Comparison of ENCODE assay signal across 19 cellular contexts in genomic region chr1:161298116-161298515, GRCh38. TPM values are rescaled to one million over a fixed set of nuclear protein-coding genes. Genes with fewer than 3 reads are reported as not detected.
A peak's percentile ranks its signal among the peaks of the same experiment; 100 is the strongest.
DNase-seq lines count a peak whose midpoint lies in the region; ATAC-seq and TF ChIP-seq lines count a peak whose summit lies in the region.
"Had no signal": no experiment of that assay in that cellular context is flagged by ENCODE, and none has a peak within 500 bp of the region (broad histone marks: within the 10 kb centered on the region; RNA-seq: fewer than 3 reads in every experiment).

No MANE protein-coding gene starts in this region.

- H3K36me3 ChIP-seq in OCI-LY7 (ENCODE audit: insufficient read depth, low read length) (no peaks in the 10 kb centered on the region), testis (ENCODE audit: low read depth, missing control alignments) (no peaks in the 10 kb centered on the region)
- H3K36me3 ChIP-seq: SJSA1 had no signal

- H3K4me3 ChIP-seq in OCI-LY7 (ENCODE audit: low read depth, low read length, poor library complexity, severe bottlenecking) (no peak overlapping the region), testis (no peak overlapping the region)
- H3K4me3 ChIP-seq: GM23248, hepatocyte, SJSA1, skin epidermis had no signal

- no peaks in the 10 kb centered on the region for H3K9me3 ChIP-seq in OCI-LY7 (ENCODE audit: low read length)
- no peaks in the 10 kb centered on the region for H3K9me3 ChIP-seq in testis

- H3K27ac ChIP-seq in OCI-LY7 (ENCODE audit: low read depth, low read length, poor library complexity, severe bottlenecking) = no peak overlapping the region
- H3K27ac ChIP-seq in testis = no peak overlapping the region
- H3K27ac ChIP-seq: GM23248, hepatocyte, SJSA1, skin epidermis had no signal

- H3K4me1 Mint-ChIP-seq in stimulated activated memory B cell treated with anti-CD40 and anti-IgM and Interleukin-4, amounts not matched to agents 10 μg/mL and 1 μg/mL and 100 μg/mL, for 72 hours = peaks cover 19% of the 10 kb centered on the region

- H3K4me3 Mint-ChIP-seq in stimulated activated memory B cell treated with anti-CD40 and anti-IgM and Interleukin-4, amounts not matched to agents 10 μg/mL and 1 μg/mL and 100 μg/mL, for 72 hours = no peak overlapping the region
- H3K4me3 Mint-ChIP-seq: natural killer cell had no signal

- intact Hi-C loops in OCI-LY7 (cut with micrococcal nuclease; ENCODE audit: unreplicated experiment) (no loop called here), testis (cut with DNase I; ENCODE audit: low total_unique reads) (no loop called here)

- H3K27me3 Mint-ChIP-seq in stimulated activated memory B cell treated with anti-CD40 and anti-IgM and Interleukin-4, amounts not matched to agents 10 μg/mL and 1 μg/mL and 100 μg/mL, for 72 hours = no peaks in the 10 kb centered on the region

- TF ChIP-seq POLR2A in testis (IDR thresholded peaks at IDR 0.05) = no peak

- no peak overlapping the region for H3K4me2 ChIP-seq in OCI-LY7 (ENCODE audit: low read length)
- H3K4me2 ChIP-seq: hepatocyte had no signal

- no peaks in the 10 kb centered on the region for H3K9me3 Mint-ChIP-seq in stimulated activated memory B cell treated with anti-CD40 and anti-IgM and Interleukin-4, amounts not matched to agents 10 μg/mL and 1 μg/mL and 100 μg/mL, for 72 hours
- H3K9me3 Mint-ChIP-seq: natural killer cell had no signal

- no peak overlapping the region for H2AFZ ChIP-seq in OCI-LY7 (ENCODE audit: low read length)
- H2AFZ ChIP-seq: GM23248, hepatocyte had no signal

- in situ Hi-C loops in GM13977 (cut with MboI; ENCODE audit: low pct_unique_long_range_greater_than_20kb, low sequenced_read_pairs, unreplicated experiment) = no loop called here

- no TSS peak for BruUV-seq in OCI-LY7 (replicated peaks; lab: Mats Ljungman, UMichigan)

- peak; percentile 68 for DNase-seq in GM13977 (ENCODE audit: low spot score)
- DNase-seq in OCI-LY7 (ENCODE audit: low spot score) = peak; percentile 19
- DNase-seq in D341Med (ENCODE audit: low spot score) = no peak
- DNase-seq in testis = no peak
- DNase-seq: activated CD4-positive, alpha-beta T cell treated with anti-CD3 and anti-CD28 coated beads for 48 hours; GM23248; islet precursor cell; mesenchymal stem cell; natural killer cell; NCI-H1417 treated with DMSO at 0.1 percent for 48 hours; NCI-H2227 treated with DMSO at 0.1 percent for 48 hours; stimulated activated CD4-positive, alpha-beta T cell treated with anti-CD3 and anti-CD28 coated beads, Interleukin-4, amount 100 ng/mL, for 4 hours had no signal

- ATAC-seq in HG03175 (IDR thresholded peaks at IDR 0.05; ENCODE audit: unreplicated experiment) (peak; percentile 62), GM19452 (IDR thresholded peaks at IDR 0.05; ENCODE audit: unreplicated experiment) (no peak)
- peak; percentile 81 for ATAC-seq in stimulated activated memory B cell treated with anti-CD40 and anti-IgM and Interleukin-4, amounts not matched to agents 10 μg/mL and 1 μg/mL and 100 μg/mL, for 72 hours
- ATAC-seq: natural killer cell had no signal

- POLR2A ChIA-PET in OCI-LY7 (lab: Charles Lee) = no interaction called here

- H3K9me2 ChIP-seq in OCI-LY7 (ENCODE audit: insufficient read depth, low read length) = no peaks in the 10 kb centered on the region

- no peaks in the 10 kb centered on the region for H3K79me2 ChIP-seq in OCI-LY7 (ENCODE audit: insufficient read depth, low read depth, low read length)
- H3K79me2 ChIP-seq: hepatocyte had no signal

- CTCF ChIA-PET in OCI-LY7 (lab: Charles Lee; ENCODE audit: unreplicated experiment) = no interaction called here

- TF ChIP-seq CTCF in GM13977 (IDR thresholded peaks at IDR 0.05; ENCODE audit: extremely low read depth, insufficient read depth, missing control alignments) (no peak), OCI-LY7 (conservative IDR thresholded peaks at IDR 0.05; ENCODE audit: low read length) (no peak), testis (IDR thresholded peaks at IDR 0.05) (no peak)

- WGBS in testis, 2 donors = 92 to 93% methylated on average over 6 of the region's 6 CpGs

- H3K36me3 Mint-ChIP-seq in stimulated activated memory B cell treated with anti-CD40 and anti-IgM and Interleukin-4, amounts not matched to agents 10 μg/mL and 1 μg/mL and 100 μg/mL, for 72 hours = no peaks in the 10 kb centered on the region
- H3K36me3 Mint-ChIP-seq: natural killer cell had no signal

- H3K27me3 ChIP-seq in testis = no peaks in the 10 kb centered on the region
- H3K27me3 ChIP-seq: hepatocyte, SJSA1 had no signal

- H3K27ac Mint-ChIP-seq in stimulated activated memory B cell treated with anti-CD40 and anti-IgM and Interleukin-4, amounts not matched to agents 10 μg/mL and 1 μg/mL and 100 μg/mL, for 72 hours = peak overlapping the region; percentile 9

- H3K4me1 ChIP-seq in OCI-LY7 (ENCODE audit: insufficient read depth, low read length, poor library complexity, severe bottlenecking) (no peaks in the 10 kb centered on the region), testis (no peaks in the 10 kb centered on the region)
- H3K4me1 ChIP-seq: SJSA1 had no signal

- H4K20me1 ChIP-seq in OCI-LY7 (ENCODE audit: insufficient read depth, low read length) = no peaks in the 10 kb centered on the region

RNA-seq across cellular contexts. Expression of gene MPZ, which starts 11.7 kb away (rescaled TPM):
- total RNA-seq in OCI-LY7 (2014; rRNA removed; shearing (Covaris generic)) = 4.2 and 4.5 TPM in 2 replicates
- total RNA-seq in OCI-LY7 (2022) (9.0 and 10.8 TPM in 2 replicates), testis (1 to 10 TPM; 2.3 to 4.2 TPM)
- 4.7 TPM for polyA plus RNA-seq in testis (ENCODE audit: insufficient read depth, low read depth, low replicate concordance)
- total RNA-seq: SJSA1 had no signal
- polyA plus RNA-seq: GM23248 had no signal

RNA-seq across cellular contexts. Expression of gene SDHC, which starts 16.1 kb away (rescaled TPM):
- 17.9 and 20.6 TPM in 2 replicates for total RNA-seq in OCI-LY7 (2014; rRNA removed; shearing (Covaris generic))
- total RNA-seq in OCI-LY7 (2022) (149 and 175 TPM in 2 replicates), testis (10 to 100 TPM; 55.3 to 84.2 TPM)
- 188 TPM for polyA plus RNA-seq in testis (ENCODE audit: insufficient read depth, low read depth, low replicate concordance)

RNA-seq across cellular contexts. Expression of gene PCP4L1, which starts 39.6 kb away (rescaled TPM):
- total RNA-seq in OCI-LY7 (2014; rRNA removed; shearing (Covaris generic)) = not detected in 2 replicates
- total RNA-seq in OCI-LY7 (2022) (not detected in 2 replicates), testis (1 to 10 TPM in 1 of 2 donors, under 1 TPM in 1; 0.79 to 3.0 TPM)
- 4.3 TPM for polyA plus RNA-seq in testis (ENCODE audit: insufficient read depth, low read depth, low replicate concordance)
- total RNA-seq: fibroblast of villous mesenchyme, GM23248, natural killer cell, SJSA1 had no signal
- polyA plus RNA-seq: GM23248 had no signal

Comparison
In these comparisons a context has a peak if more than half of its experiments do, and no peak if none do; other contexts are left out.
1. DNase-seq: peak in GM13977 (single experiment) and OCI-LY7 (single experiment); none in D341Med (single experiment) and testis (single experiment).